Comparison of ENCODE assay signal across 21 cellular contexts in genomic region chr21:17699524-17700189, GRCh38.
DNase-seq lines count a peak whose midpoint lies in the region; ATAC-seq and TF ChIP-seq lines count a peak whose summit lies in the region.
"Had no signal": no experiment of that assay in that cellular context is flagged by ENCODE, and none has a peak within 500 bp of the region (broad histone marks: within the 10 kb centered on the region; RNA-seq: fewer than 3 reads in every experiment).

No MANE protein-coding gene starts in this region.

- H3K4me2 ChIP-seq in PC-3 (ENCODE audit: low read length) (no peak overlapping the region), mesendoderm (ENCODE audit: low read length) (no peak overlapping the region)
- H3K4me2 ChIP-seq: PC-9 had no signal

- H3K4me1 ChIP-seq in PC-3 (ENCODE audit: insufficient read depth, low read length) (no peaks in the 10 kb centered on the region), mesendoderm (ENCODE audit: control insufficient read depth, low read depth, low read length) (no peaks in the 10 kb centered on the region), Caco-2 (no peaks in the 10 kb centered on the region)
- H3K4me1 ChIP-seq: SJSA1, upper lobe of left lung had no signal

- H3K56ac ChIP-seq in mesendoderm (ENCODE audit: low read length), result no peak overlapping the region

- H3F3A ChIP-seq in PC-3 (ENCODE audit: low read length, unreplicated experiment), result no peaks in the 10 kb centered on the region

- no peak overlapping the region for H2BK120ac ChIP-seq in mesendoderm (ENCODE audit: low read depth, low read length)

- H3K27ac ChIP-seq in PC-3 (ENCODE audit: low read length), result no peak overlapping the region
- no peak overlapping the region for H3K27ac ChIP-seq in mesendoderm (ENCODE audit: low read depth, low read length)
- H3K27ac ChIP-seq: PC-9, SJSA1, upper lobe of left lung had no signal

- DNase-seq in PC-3 (no peak), mesendoderm (no peak), Caco-2 (no peak)
- DNase-seq in activated CD4-positive, CD25-positive, alpha-beta regulatory T cell (lab: John Stamatoyannopoulos, UW), result no peak
- DNase-seq: activated CD8-positive, alpha-beta T cell treated with anti-CD3 and anti-CD28 coated beads for 36 hours; activated T-cell treated with anti-CD3 and anti-CD28 coated beads, Interleukin-2, amount 50 U/mL, for 48 hours; midbrain; NCI-H1436; NCI-H2171 treated with DMSO at 0.1 percent for 48 hours; NCI-H748 treated with DMSO at 0.1 percent for 48 hours; PC-9; stimulated activated CD4-positive, alpha-beta T cell treated with anti-CD3 and anti-CD28 coated beads, Interleukin-1b, Interleukin-23, amount 100 ng/mL, for 48 hours; stimulated activated naive CD8-positive, alpha-beta T cell treated with anti-CD3 and anti-CD28 coated beads, Interleukin-15, Interleukin-2, amounts not matched to agents 100 U/mL and 50 U/mL, for 24 hours; upper lobe of left lung had no signal

- peaks cover 9% of the 10 kb centered on the region for H3K4me1 Mint-ChIP-seq in activated T-helper 17 cell treated with anti-CD3 and anti-CD28 coated beads, Interleukin-2, amount 50 U/mL, for 72 hours
- H3K4me1 Mint-ChIP-seq in Caco-2 (ENCODE audit: low read depth, unreplicated experiment), result no peaks in the 10 kb centered on the region

- H3K27ac Mint-ChIP-seq in activated T-helper 17 cell treated with anti-CD3 and anti-CD28 coated beads, Interleukin-2, amount 50 U/mL, for 72 hours, result no peak overlapping the region
- H3K27ac Mint-ChIP-seq in Caco-2 (ENCODE audit: unreplicated experiment), result no peak overlapping the region
- H3K27ac Mint-ChIP-seq: activated CD8-positive, alpha-beta T cell treated with anti-CD3 and anti-CD28 coated beads for 36 hours; activated naive CD4-positive, alpha-beta T cell treated with anti-CD3 and anti-CD28 coated beads, Interleukin-2, amount 50 U/mL, for 72 hours; T-helper 2 cell treated with Interferon-gamma antibody and Interleukin-4, amounts not matched to agents 5 μg/mL and 100 μg/mL, for 36 hours had no signal

- H3K4ac ChIP-seq in mesendoderm (ENCODE audit: low read depth, low read length), result no peak overlapping the region

- CTCF ChIA-PET in PC-3 (lab: Charles Lee), result no interaction called here
- CTCF ChIA-PET in Caco-2 (lab: Charles Lee), result no interaction called here

- no peak overlapping the region for H3K23ac ChIP-seq in mesendoderm (ENCODE audit: low read length)

- H2AK5ac ChIP-seq in mesendoderm (ENCODE audit: low read length), result no peak overlapping the region

- no peak overlapping the region for H2BK5ac ChIP-seq in mesendoderm (ENCODE audit: low read length)

- H3K79me2 ChIP-seq in PC-3 (ENCODE audit: low read length), result no peaks in the 10 kb centered on the region
- no peaks in the 10 kb centered on the region for H3K79me2 ChIP-seq in mesendoderm (ENCODE audit: control insufficient read depth, insufficient read depth, low read length)

- WGBS in mesendoderm (ENCODE audit: extremely low coverage, insufficient coverage, low lambda C conversion rate), result no CpG with 5 or more reads among the region's 6 CpGs

- H3K36me3 Mint-ChIP-seq in activated T-helper 17 cell treated with anti-CD3 and anti-CD28 coated beads, Interleukin-2, amount 50 U/mL, for 72 hours (ENCODE audit: low read depth), result no peaks in the 10 kb centered on the region
- H3K36me3 Mint-ChIP-seq in Caco-2 (ENCODE audit: insufficient read depth, unreplicated experiment), result peaks cover 4% of the 10 kb centered on the region

- no peak overlapping the region for H2AFZ ChIP-seq in PC-3 (ENCODE audit: low read length)
- H2AFZ ChIP-seq: PC-9 had no signal

- ATAC-seq in GM18870 (IDR thresholded peaks at IDR 0.05; ENCODE audit: unreplicated experiment) (peak; percentile 90), GM21526 (IDR thresholded peaks at IDR 0.05; ENCODE audit: low FRiP score, unreplicated experiment) (peak; percentile 63), HG03159 (IDR thresholded peaks at IDR 0.05; ENCODE audit: unreplicated experiment) (peak; percentile 66), PC-3 (no peak)
- peak; percentile 56 for ATAC-seq in activated T-helper 17 cell treated with anti-CD3 and anti-CD28 coated beads, Interleukin-2, amount 50 U/mL, for 72 hours (replicated peaks)
- ATAC-seq: activated CD8-positive, alpha-beta T cell treated with anti-CD3 and anti-CD28 coated beads for 36 hours; stimulated activated naive CD8-positive, alpha-beta T cell treated with anti-CD3 and anti-CD28 coated beads, Interleukin-15, Interleukin-2, amounts not matched to agents 100 U/mL and 50 U/mL, for 24 hours had no signal

- H3K9ac ChIP-seq in PC-3 (ENCODE audit: low read length) (no peak overlapping the region), mesendoderm (ENCODE audit: low read length) (no peak overlapping the region)

- H3K4me3 ChIP-seq in PC-3 (ENCODE audit: low read length) (no peak overlapping the region), mesendoderm (ENCODE audit: low read length) (no peak overlapping the region), Caco-2 (ENCODE audit: low read depth, low read length) (no peak overlapping the region)
- H3K4me3 ChIP-seq: PC-9, SJSA1, upper lobe of left lung had no signal

- no peak overlapping the region for H3K4me3 Mint-ChIP-seq in activated T-helper 17 cell treated with anti-CD3 and anti-CD28 coated beads, Interleukin-2, amount 50 U/mL, for 72 hours
- no peak overlapping the region for H3K4me3 Mint-ChIP-seq in Caco-2 (ENCODE audit: unreplicated experiment)
- H3K4me3 Mint-ChIP-seq: activated CD8-positive, alpha-beta T cell treated with anti-CD3 and anti-CD28 coated beads for 36 hours; T-helper 2 cell treated with Interferon-gamma antibody and Interleukin-4, amounts not matched to agents 5 μg/mL and 100 μg/mL, for 36 hours had no signal

- 0 out of 2 replicates have a peak, but pooled peaks cover 3% of the 10 kb centered on the region for H3K9me3 ChIP-seq in PC-3 (ENCODE audit: low read length)
- H3K9me3 ChIP-seq in Caco-2, result no peaks in the 10 kb centered on the region
- H3K9me3 ChIP-seq: upper lobe of left lung had no signal

- H3K18ac ChIP-seq in mesendoderm (ENCODE audit: low read length), result no peak overlapping the region

- H2BK15ac ChIP-seq in mesendoderm (replicated peaks; ENCODE audit: low read depth), result no peak overlapping the region

- intact Hi-C loops in PC-3 (cut with micrococcal nuclease) (no loop called here), Caco-2 (cut with micrococcal nuclease; ENCODE audit: unreplicated experiment) (no loop called here)

- no peaks in the 10 kb centered on the region for H3K79me1 ChIP-seq in mesendoderm (ENCODE audit: low read length)

- H3K9me3 Mint-ChIP-seq in activated T-helper 17 cell treated with anti-CD3 and anti-CD28 coated beads, Interleukin-2, amount 50 U/mL, for 72 hours, result peaks cover 4% of the 10 kb centered on the region
- peaks cover 39% of the 10 kb centered on the region for H3K9me3 Mint-ChIP-seq in Caco-2 (ENCODE audit: unreplicated experiment)

- H4K5ac ChIP-seq in mesendoderm (ENCODE audit: low read length), result no peak overlapping the region

- H4K8ac ChIP-seq in mesendoderm (ENCODE audit: low read depth, low read length), result no peak overlapping the region

- no peak for TF ChIP-seq CTCF in PC-3 (conservative IDR thresholded peaks at IDR 0.05; ENCODE audit: low read depth, low read length)
- TF ChIP-seq CTCF in Caco-2 (IDR thresholded peaks at IDR 0.05; ENCODE audit: insufficient read depth in 1 of 2, low read depth in 1 of 2, low read length in 1 of 2, severe bottlenecking in 1 of 2, unreplicated experiment in 1 of 2), result no peak

- no TSS peak for BruUV-seq in PC-3 (replicated peaks; lab: Mats Ljungman, UMichigan)
- BruUV-seq in Caco-2 (replicated peaks; lab: Mats Ljungman, UMichigan), result no TSS peak

- no peaks in the 10 kb centered on the region for H3K27me3 Mint-ChIP-seq in activated T-helper 17 cell treated with anti-CD3 and anti-CD28 coated beads, Interleukin-2, amount 50 U/mL, for 72 hours
- H3K27me3 Mint-ChIP-seq in Caco-2 (ENCODE audit: insufficient read depth, unreplicated experiment), result no peaks in the 10 kb centered on the region
- H3K27me3 Mint-ChIP-seq: activated CD8-positive, alpha-beta T cell treated with anti-CD3 and anti-CD28 coated beads for 36 hours had no signal

- no peaks in the 10 kb centered on the region for H3K27me3 ChIP-seq in PC-3 (ENCODE audit: low read length)
- no peaks in the 10 kb centered on the region for H3K27me3 ChIP-seq in mesendoderm (ENCODE audit: insufficient read depth, low read length, poor library complexity)
- no peaks in the 10 kb centered on the region for H3K27me3 ChIP-seq in Caco-2 (replicated peaks; ENCODE audit: control insufficient read depth, insufficient read depth, low read length)
- H3K27me3 ChIP-seq: SJSA1, upper lobe of left lung had no signal

- no peaks in the 10 kb centered on the region for H4K20me1 ChIP-seq in PC-3 (ENCODE audit: low read length)

- H3K36me3 ChIP-seq in PC-3 (ENCODE audit: low read depth, low read length) (no peaks in the 10 kb centered on the region), mesendoderm (ENCODE audit: control insufficient read depth, insufficient read depth, low read length) (no peaks in the 10 kb centered on the region), Caco-2 (ENCODE audit: control insufficient read depth, insufficient read depth, low read length) (no peaks in the 10 kb centered on the region)
- H3K36me3 ChIP-seq: SJSA1, upper lobe of left lung had no signal

- POLR2A ChIA-PET in PC-3 (lab: Charles Lee; ENCODE audit: unreplicated experiment) (no interaction called here), Caco-2 (lab: Charles Lee) (interaction anchor here (0.6 kb wide), 1 partner anchor 248 kb away, joined by 3 read pairs; no protein-coding TSS in a partner anchor)

- no peaks in the 10 kb centered on the region for H3K9me2 ChIP-seq in PC-3 (replicated peaks; ENCODE audit: low read length)
